Comparison of ENCODE assay signal across 1 cellular context in the genomic region with DNA sequence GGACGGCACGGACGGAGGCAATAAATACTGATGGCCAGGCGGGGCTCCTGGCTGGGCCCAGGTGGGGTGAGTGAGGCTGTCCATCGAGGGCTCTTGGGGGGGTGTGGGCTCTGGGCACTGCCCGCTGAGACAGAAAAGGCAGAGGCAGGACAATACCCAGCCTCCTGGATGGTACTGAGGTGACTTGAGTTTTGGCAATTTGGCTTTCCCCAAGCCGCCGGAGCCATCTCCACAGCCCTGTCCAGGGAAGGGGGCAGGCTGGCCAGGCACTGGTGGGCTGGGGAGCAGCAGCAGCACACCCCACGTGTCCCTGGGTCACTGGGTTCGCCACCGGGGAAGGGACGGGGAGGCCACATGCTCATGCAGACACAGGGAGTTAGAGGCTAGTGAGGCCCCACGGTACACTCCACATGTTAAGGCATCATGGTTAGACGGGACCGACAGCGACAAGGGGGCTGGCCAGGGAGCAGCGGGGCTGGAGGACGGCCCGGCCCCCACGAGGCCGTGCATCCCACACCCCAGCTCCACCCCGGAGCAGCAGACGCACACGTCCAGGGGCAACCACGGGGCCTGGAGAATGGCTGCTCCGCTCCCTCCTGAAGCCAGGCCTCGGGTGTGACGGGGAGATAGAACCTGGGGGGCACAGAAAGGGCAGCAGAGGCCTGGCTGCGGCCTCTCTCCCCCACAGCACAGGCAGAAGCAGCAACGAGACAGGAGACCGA.
TF ChIP-seq lines count a peak whose summit lies in the region.

No MANE protein-coding gene starts in this region.

TF ChIP-seq in K562, 482 proteins besides CTCF, POLR2A, EP300 and RAD21 (continued from another document):
- TF ChIP-seq ZFX (CRISPR knock-in tag; IDR thresholded peaks at IDR 0.05) (peak; percentile 61), RBFOX2 (IDR thresholded peaks at IDR 0.05; ENCODE audit: low read depth, low read length) (peak; percentile 74), ZFPM2 (CRISPR knock-in tag; IDR thresholded peaks at IDR 0.05) (peak; percentile 78; the same call in 1 of the 2 replicates), POLR2G (IDR thresholded peaks at IDR 0.05; ENCODE audit: low read depth, low read length) (peak; percentile 77), HDAC1 (IDR thresholded peaks at IDR 0.05) (no peak), CBX2 (IDR thresholded peaks at IDR 0.05; ENCODE audit: insufficient read depth, low read length, poor library complexity, severe bottlenecking) (no peak), KAT7 (CRISPR knock-in tag; IDR thresholded peaks at IDR 0.05; ENCODE audit: borderline replicate concordance) (peak; percentile 52; the same call in 1 of the 2 replicates), FOS (IDR thresholded peaks at IDR 0.05; ENCODE audit: extremely low read depth, insufficient read length) (no peak), HNRNPL (IDR thresholded peaks at IDR 0.05; ENCODE audit: low read depth, low read length) (peak; percentile 79; the same call in 1 of the 2 replicates), CBFB (CRISPR knock-in tag; IDR thresholded peaks at IDR 0.05) (no peak), EP400 (IDR thresholded peaks at IDR 0.05) (peak; percentile 45; the same call in 1 of the 2 replicates), U2AF2 (optimal IDR thresholded peaks at IDR 0.05; ENCODE audit: low read depth, low read length) (no peak)
- TF ChIP-seq, protein P1, sequence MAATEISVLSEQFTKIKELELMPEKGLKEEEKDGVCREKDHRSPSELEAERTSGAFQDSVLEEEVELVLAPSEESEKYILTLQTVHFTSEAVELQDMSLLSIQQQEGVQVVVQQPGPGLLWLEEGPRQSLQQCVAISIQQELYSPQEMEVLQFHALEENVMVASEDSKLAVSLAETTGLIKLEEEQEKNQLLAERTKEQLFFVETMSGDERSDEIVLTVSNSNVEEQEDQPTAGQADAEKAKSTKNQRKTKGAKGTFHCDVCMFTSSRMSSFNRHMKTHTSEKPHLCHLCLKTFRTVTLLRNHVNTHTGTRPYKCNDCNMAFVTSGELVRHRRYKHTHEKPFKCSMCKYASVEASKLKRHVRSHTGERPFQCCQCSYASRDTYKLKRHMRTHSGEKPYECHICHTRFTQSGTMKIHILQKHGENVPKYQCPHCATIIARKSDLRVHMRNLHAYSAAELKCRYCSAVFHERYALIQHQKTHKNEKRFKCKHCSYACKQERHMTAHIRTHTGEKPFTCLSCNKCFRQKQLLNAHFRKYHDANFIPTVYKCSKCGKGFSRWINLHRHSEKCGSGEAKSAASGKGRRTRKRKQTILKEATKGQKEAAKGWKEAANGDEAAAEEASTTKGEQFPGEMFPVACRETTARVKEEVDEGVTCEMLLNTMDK (IDR thresholded peaks at IDR 0.05; ENCODE audit: borderline replicate concordance, insufficient read depth, low read depth, low read length, poor library complexity, severe bottlenecking), result no peak
- TF ChIP-seq, protein P2, sequence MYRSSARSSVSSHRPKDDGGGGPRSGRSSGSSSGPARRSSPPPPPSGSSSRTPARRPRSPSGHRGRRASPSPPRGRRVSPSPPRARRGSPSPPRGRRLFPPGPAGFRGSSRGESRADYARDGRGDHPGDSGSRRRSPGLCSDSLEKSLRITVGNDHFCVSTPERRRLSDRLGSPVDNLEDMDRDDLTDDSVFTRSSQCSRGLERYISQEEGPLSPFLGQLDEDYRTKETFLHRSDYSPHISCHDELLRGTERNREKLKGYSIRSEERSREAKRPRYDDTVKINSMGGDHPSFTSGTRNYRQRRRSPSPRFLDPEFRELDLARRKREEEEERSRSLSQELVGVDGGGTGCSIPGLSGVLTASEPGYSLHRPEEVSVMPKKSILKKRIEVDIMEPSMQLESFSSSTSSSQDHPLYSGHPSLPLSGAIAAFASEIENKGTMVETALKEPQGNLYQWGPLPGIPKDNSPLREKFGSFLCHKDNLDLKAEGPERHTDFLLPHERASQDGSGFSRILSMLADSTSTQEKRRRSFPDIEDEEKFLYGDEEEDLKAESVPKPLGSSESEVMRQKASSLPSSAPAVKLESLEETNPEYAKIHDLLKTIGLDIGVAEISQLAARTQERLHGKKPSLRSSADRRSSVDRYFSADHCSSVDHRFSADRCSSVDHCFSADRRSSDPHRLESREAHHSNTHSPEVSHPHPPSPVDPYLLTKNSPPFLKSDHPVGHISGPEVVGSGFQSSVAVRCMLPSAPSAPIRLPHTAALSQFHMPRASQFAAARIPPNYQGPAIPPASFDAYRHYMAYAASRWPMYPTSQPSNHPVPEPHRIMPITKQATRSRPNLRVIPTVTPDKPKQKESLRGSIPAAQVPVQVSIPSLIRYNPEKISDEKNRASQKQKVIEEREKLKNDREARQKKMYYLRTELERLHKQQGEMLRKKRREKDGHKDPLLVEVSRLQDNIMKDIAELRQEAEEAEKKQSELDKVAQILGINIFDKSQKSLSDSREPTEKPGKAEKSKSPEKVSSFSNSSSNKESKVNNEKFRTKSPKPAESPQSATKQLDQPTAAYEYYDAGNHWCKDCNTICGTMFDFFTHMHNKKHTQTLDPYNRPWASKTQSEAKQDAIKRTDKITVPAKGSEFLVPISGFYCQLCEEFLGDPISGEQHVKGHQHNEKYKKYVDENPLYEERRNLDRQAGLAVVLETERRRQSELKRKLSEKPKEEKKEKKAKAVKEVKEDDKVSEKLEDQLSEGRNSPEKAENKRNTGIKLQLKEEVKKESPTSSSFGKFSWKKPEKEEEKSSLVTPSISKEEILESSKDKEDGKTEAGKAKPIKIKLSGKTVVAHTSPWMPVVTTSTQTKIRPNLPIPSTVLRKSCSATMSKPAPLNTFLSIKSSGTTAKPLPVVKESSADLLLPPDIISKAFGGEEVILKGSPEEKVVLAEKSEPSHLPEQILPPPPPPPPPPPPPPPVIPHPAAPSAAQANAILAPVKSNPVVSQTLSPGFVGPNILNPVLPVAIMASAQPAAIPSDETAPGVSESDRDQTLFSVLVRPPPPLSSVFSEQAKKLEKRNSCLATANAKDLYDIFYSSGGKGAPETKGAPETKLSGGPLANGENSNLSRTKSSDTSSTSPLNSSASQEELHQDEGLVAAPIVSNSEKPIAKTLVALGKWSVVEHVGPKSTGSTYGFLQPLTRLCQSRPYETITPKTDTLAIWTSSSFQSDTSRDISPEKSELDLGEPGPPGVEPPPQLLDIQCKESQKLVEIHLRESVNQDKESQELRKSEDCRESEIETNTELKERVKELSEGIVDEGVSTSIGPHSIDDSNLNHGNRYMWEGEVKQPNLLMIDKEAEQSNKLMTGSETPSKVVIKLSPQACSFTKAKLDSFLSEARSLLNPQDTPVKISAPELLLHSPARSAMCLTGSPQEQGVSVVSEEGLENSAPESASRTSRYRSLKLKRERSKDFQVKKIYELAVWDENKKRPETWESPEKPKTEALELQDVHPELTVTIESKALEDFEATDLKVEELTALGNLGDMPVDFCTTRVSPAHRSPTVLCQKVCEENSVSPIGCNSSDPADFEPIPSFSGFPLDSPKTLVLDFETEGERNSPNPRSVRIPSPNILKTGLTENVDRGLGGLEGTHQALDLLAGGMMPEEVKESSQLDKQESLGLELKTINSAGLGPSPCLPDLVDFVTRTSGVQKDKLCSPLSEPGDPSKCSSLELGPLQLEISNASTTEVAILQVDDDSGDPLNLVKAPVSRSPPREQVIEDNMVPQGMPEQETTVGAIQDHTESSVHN (IDR thresholded peaks at IDR 0.05; ENCODE audit: borderline replicate concordance in 1 of 2, low read depth in 1 of 2), result no peak
- TF ChIP-seq, protein P3, sequence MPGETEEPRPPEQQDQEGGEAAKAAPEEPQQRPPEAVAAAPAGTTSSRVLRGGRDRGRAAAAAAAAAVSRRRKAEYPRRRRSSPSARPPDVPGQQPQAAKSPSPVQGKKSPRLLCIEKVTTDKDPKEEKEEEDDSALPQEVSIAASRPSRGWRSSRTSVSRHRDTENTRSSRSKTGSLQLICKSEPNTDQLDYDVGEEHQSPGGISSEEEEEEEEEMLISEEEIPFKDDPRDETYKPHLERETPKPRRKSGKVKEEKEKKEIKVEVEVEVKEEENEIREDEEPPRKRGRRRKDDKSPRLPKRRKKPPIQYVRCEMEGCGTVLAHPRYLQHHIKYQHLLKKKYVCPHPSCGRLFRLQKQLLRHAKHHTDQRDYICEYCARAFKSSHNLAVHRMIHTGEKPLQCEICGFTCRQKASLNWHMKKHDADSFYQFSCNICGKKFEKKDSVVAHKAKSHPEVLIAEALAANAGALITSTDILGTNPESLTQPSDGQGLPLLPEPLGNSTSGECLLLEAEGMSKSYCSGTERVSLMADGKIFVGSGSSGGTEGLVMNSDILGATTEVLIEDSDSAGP (CRISPR knock-in tag; IDR thresholded peaks at IDR 0.05), result 0 out of 2 replicates have a peak, but pooled peaks have one; percentile 18
- TF ChIP-seq, protein P4, sequence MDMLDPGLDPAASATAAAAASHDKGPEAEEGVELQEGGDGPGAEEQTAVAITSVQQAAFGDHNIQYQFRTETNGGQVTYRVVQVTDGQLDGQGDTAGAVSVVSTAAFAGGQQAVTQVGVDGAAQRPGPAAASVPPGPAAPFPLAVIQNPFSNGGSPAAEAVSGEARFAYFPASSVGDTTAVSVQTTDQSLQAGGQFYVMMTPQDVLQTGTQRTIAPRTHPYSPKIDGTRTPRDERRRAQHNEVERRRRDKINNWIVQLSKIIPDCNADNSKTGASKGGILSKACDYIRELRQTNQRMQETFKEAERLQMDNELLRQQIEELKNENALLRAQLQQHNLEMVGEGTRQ (CRISPR knock-in tag; IDR thresholded peaks at IDR 0.05), result peak; percentile 41; the same call in 1 of the 2 replicates
